8 cellular contexts compared by ENCODE assay signal in the genomic region with DNA sequence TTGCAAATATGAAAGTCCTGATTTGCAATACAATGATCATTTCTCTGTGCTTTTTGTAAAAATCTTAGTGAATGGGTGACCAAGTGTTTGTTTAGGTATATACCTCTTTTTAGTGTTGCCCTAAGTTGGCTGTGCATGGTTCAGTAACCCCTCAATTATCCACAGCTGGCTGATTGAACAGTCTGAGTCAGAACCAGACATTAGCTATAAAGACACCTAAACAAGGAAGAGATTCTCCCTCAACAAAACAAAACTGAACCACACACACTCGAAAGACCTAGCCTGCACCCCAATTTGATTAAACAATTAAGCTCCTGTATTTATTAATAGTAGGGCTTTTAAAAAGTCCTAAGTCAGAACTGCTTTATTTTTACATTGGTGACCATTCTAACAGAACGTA. TPM values are rescaled to one million over a fixed set of nuclear protein-coding genes. Genes with fewer than 3 reads are reported as not detected.
DNase-seq lines count a peak whose midpoint lies in the region; ATAC-seq and TF ChIP-seq lines count a peak whose summit lies in the region.

No MANE protein-coding gene starts in this region.

- no peaks in the 10 kb centered on the region for H3K36me3 ChIP-seq in vagina

- intact Hi-C loops in vagina (cut with DNase I) (no loop called here), Right ventricle myocardium inferior (cut with DNase I) (loop anchor here (5.0 to 10.0 kb wide), 2 partner anchors 42 to 56 kb away; no protein-coding TSS in a partner anchor)

- no peak for TF ChIP-seq CTCF in vagina (IDR thresholded peaks at IDR 0.05)

- peak overlapping the region; percentile 99 for H3K27ac ChIP-seq in vagina

- ATAC-seq in GM18499 (IDR thresholded peaks at IDR 0.05; ENCODE audit: insufficient read depth, unreplicated experiment) (peak; percentile 44), GM21723 (IDR thresholded peaks at IDR 0.05; ENCODE audit: unreplicated experiment) (peak; percentile 24), Right ventricle myocardium inferior (no peak)

- TF ChIP-seq POLR2A in vagina (IDR thresholded peaks at IDR 0.05) = no peak

- no peaks in the 10 kb centered on the region for H3K27me3 ChIP-seq in vagina

- DNase-seq in NCI-H526 treated with DMSO at 0.1 percent for 48 hours (lab: John Stamatoyannopoulos, UW) (peak; percentile 28), fibroblast of peridontal ligament (ENCODE audit: extremely low read depth) (peak; percentile 22), vagina (ENCODE audit: extremely low spot score in 2 of 2) (no peak), Right ventricle myocardium inferior (ENCODE audit: missing footprints) (no peak), mesenteric fat pad (ENCODE audit: low spot score) (no peak)
- DNase-seq in effector CD8-positive, alpha-beta T cell (lab: John Stamatoyannopoulos, UW) = no peak

- H3K4me3 ChIP-seq in vagina = peak overlapping the region in 1 of 2 donors; percentile 99

- H3K4me1 ChIP-seq in vagina = peaks cover 75% of the 10 kb centered on the region

- H3K9me3 ChIP-seq in vagina = no peaks in the 10 kb centered on the region

RNA-seq across cellular contexts. Expression of a gene that starts 2.8 kb away (rescaled TPM):
- 11.3 TPM for total RNA-seq in vagina
- 8.1 TPM for total RNA-seq in Right ventricle myocardium inferior
- total RNA-seq in mesenteric fat pad = 8.9 TPM

Comparison
In these comparisons a context has a peak if more than half of its experiments do, and no peak if none do; other contexts are left out.
1. DNase-seq: peak in NCI-H526 treated with DMSO at 0.1 percent for 48 hours (single experiment) and fibroblast of peridontal ligament (single experiment); none in vagina (0 of 2), Right ventricle myocardium inferior (single experiment), effector CD8-positive, alpha-beta T cell (single experiment) and mesenteric fat pad (single experiment).